Comparison of ENCODE assay signal across 12 cellular contexts in the genomic region with DNA sequence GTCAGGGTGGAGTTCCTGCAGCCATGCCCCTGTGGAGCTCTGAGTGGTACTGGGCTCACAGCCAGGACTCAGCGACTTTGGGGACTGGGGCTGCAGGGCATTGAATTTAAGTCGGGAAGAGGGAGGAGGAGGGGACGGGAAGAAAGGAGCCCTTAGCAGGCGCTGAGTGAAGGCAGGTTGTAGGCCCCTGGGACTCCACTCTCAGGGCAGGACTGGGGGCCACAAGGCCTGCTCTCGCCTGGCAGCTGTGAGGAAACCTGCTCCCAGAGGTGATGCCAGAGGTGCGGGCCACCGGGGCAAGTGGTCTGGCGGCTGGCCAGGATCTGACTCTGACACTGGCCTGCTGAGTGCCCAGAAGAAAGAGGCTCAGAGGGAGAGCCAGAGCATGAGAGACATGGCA.
DNase-seq lines count a peak whose midpoint lies in the region; ATAC-seq and TF ChIP-seq lines count a peak whose summit lies in the region.
"Had no signal": no experiment of that assay in that cellular context is flagged by ENCODE, and none has a peak within 500 bp of the region (broad histone marks: within the 10 kb centered on the region; RNA-seq: fewer than 3 reads in every experiment).

No MANE protein-coding gene starts in this region.

- peak overlapping the region; percentile 67 for H3K27ac Mint-ChIP-seq in neural progenitor cell
- H3K27ac Mint-ChIP-seq: activated B cell treated with CpG ODN at 0.5 μM for 24 hours had no signal

- no peaks in the 10 kb centered on the region for H4K20me1 ChIP-seq in neural progenitor cell (ENCODE audit: low read depth)

- no peaks in the 10 kb centered on the region for H3K36me3 ChIP-seq in breast epithelium
- H3K36me3 ChIP-seq in neural progenitor cell = no peaks in the 10 kb centered on the region
- H3K36me3 ChIP-seq: colonic mucosa, pancreas had no signal

- H3K79me2 ChIP-seq in neural progenitor cell (ENCODE audit: low read depth) = no peaks in the 10 kb centered on the region

- H3K27ac ChIP-seq in breast epithelium = peak overlapping the region; percentile 71 to 75
- no peak overlapping the region for H3K27ac ChIP-seq in neural progenitor cell
- H3K27ac ChIP-seq: colonic mucosa, pancreas had no signal

- H3K27me3 Mint-ChIP-seq in neural progenitor cell (ENCODE audit: insufficient read depth, low read depth) = peaks cover 13% of the 10 kb centered on the region

- no peaks in the 10 kb centered on the region for H3K36me3 Mint-ChIP-seq in neural progenitor cell

- TF ChIP-seq CTCF in breast epithelium (IDR thresholded peaks at IDR 0.05) = no peak
- TF ChIP-seq CTCF in neural progenitor cell (IDR thresholded peaks at IDR 0.05) = no peak

- intact Hi-C loops in breast epithelium (cut with DNase I; ENCODE audit: low total_unique reads) = no loop called here

- H3K9me3 ChIP-seq in breast epithelium (no peaks in the 10 kb centered on the region), neural progenitor cell (ENCODE audit: low read depth) (no peaks in the 10 kb centered on the region)
- H3K9me3 ChIP-seq: colonic mucosa, pancreas had no signal

- H3K9ac ChIP-seq in neural progenitor cell = no peak overlapping the region

- no peaks in the 10 kb centered on the region for H3K9me3 Mint-ChIP-seq in neural progenitor cell
- H3K9me3 Mint-ChIP-seq: activated B cell treated with CpG ODN at 0.5 μM for 24 hours had no signal

- H3K27me3 ChIP-seq in breast epithelium = no peaks in the 10 kb centered on the region
- no peaks in the 10 kb centered on the region for H3K27me3 ChIP-seq in neural progenitor cell
- H3K27me3 ChIP-seq: colonic mucosa, pancreas had no signal

- peaks cover 59% of the 10 kb centered on the region for H3F3A ChIP-seq in neural progenitor cell (ENCODE audit: low read depth)

- H3K4me2 ChIP-seq in neural progenitor cell = no peak overlapping the region

- peaks cover 0 to 9% of the 10 kb centered on the region in 2 donors for H3K4me1 ChIP-seq in breast epithelium
- peaks cover 60% of the 10 kb centered on the region for H3K4me1 ChIP-seq in neural progenitor cell
- H3K4me1 ChIP-seq: colonic mucosa, pancreas had no signal

- peak overlapping the region; percentile 91 for H2AFZ ChIP-seq in neural progenitor cell (replicated peaks)

- ATAC-seq in GM21737 (IDR thresholded peaks at IDR 0.05; ENCODE audit: unreplicated experiment) (no peak), HG03565 (IDR thresholded peaks at IDR 0.05; ENCODE audit: unreplicated experiment) (no peak)
- ATAC-seq: pancreas had no signal

- H3K4me1 Mint-ChIP-seq in neural progenitor cell = peaks cover 50% of the 10 kb centered on the region
- H3K4me1 Mint-ChIP-seq: activated B cell treated with CpG ODN at 0.5 μM for 24 hours had no signal

- DNase-seq in NCI-H1417 (lab: John Stamatoyannopoulos, UW) = peak in 2 of 3 experiments; percentile 58 to 81
- DNase-seq in NCI-H1417 treated with DMSO at 0.1 percent for 48 hours (lab: John Stamatoyannopoulos, UW) = no peak
- DNase-seq in NCI-H510A (lab: John Stamatoyannopoulos, UW) = peak; percentile 62
- DNase-seq in breast epithelium (ENCODE audit: low spot score in 2 of 2) = peak in 1 of 2 donors; percentile 65
- DNase-seq in neural progenitor cell (ENCODE audit: low spot score) = no peak
- DNase-seq in pons (ENCODE audit: low spot score) = no peak
- DNase-seq: 8988T, activated B cell treated with CpG ODN at 0.5 μM for 24 hours, colonic mucosa had no signal

- TF ChIP-seq POLR2A in breast epithelium (IDR thresholded peaks at IDR 0.05) = no peak

- H3K4me3 ChIP-seq in breast epithelium = no peak overlapping the region
- no peak overlapping the region for H3K4me3 ChIP-seq in neural progenitor cell
- H3K4me3 ChIP-seq: colonic mucosa, pancreas had no signal

- no peak overlapping the region for H3K4me3 Mint-ChIP-seq in neural progenitor cell
- H3K4me3 Mint-ChIP-seq: activated B cell treated with CpG ODN at 0.5 μM for 24 hours had no signal

Comparison
In these comparisons a context has a peak if more than half of its experiments do, and no peak if none do; other contexts are left out.
1. DNase-seq: peak in NCI-H1417 (2 of 3) and NCI-H510A (single experiment); none in NCI-H1417 treated with DMSO at 0.1 percent for 48 hours (single experiment), neural progenitor cell (single experiment) and pons (single experiment).